In the genomic region with DNA sequence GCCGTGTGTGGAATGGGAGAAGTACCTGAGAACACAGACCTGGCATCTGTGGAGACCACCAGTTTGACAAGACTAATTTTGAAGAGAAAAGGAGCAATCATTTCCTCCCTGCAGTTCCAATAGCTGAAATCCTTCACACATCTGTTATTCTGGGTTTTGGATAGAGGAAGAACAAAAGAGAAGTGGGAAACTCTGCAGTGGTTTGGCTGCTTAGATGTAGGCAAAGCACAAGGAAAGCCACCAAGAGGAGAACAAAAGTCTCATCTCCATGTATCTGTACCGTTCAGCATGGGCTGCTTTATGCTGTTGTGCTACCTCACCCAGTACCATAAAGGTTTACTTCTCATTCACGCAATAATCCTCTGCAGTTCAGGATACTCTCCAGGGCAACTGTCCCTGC, we compare ENCODE assay signal across 1 cellular context.
TF ChIP-seq lines count a peak whose summit lies in the region.

No MANE protein-coding gene starts in this region.

TF ChIP-seq in IMR-90, 13 proteins besides CTCF, POLR2A, EP300 and RAD21 (continued from another document):
- TF ChIP-seq ELK1 (IDR thresholded peaks at IDR 0.05; ENCODE audit: borderline replicate concordance, low read depth, low read length) (no peak), BHLHE40 (IDR thresholded peaks at IDR 0.05; ENCODE audit: low read depth, low read length) (no peak), RCOR1 (IDR thresholded peaks at IDR 0.05; ENCODE audit: insufficient replicate concordance, low read length) (no peak), RFX5 (IDR thresholded peaks at IDR 0.05; ENCODE audit: low read depth, low read length) (no peak), FOS (IDR thresholded peaks at IDR 0.05; ENCODE audit: low read depth, low read length) (no peak), MXI1 (IDR thresholded peaks at IDR 0.05; ENCODE audit: borderline replicate concordance, low read depth, low read length) (no peak), NFE2L2 (IDR thresholded peaks at IDR 0.05; ENCODE audit: low read depth, low read length) (no peak), MAFK (IDR thresholded peaks at IDR 0.05; ENCODE audit: low read depth, low read length) (no peak), SMC3 (IDR thresholded peaks at IDR 0.05; ENCODE audit: low read depth, low read length) (no peak), CEBPB (IDR thresholded peaks at IDR 0.05; ENCODE audit: low read depth, low read length) (no peak)
